13 cellular contexts compared by ENCODE assay signal in the genomic region with DNA sequence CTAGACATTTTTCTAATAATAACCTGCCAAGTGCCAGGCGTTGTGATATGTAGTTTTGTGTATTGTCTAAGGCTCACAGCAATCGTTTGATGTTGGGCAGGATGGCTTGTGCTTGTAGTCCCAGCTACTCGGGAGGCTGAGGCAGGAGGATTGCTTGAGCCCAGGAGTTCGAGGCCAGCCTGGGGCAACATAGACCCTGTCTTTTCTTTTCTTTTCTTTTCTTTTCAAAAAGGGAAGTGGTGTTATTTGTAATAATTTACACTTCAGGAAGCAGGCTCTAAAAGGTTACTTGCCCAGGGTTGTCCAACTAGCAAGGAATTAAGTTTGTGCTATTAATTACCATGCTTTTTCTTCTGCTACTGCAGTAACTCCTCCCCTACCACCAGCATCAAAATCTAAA. TPM values are rescaled to one million over a fixed set of nuclear protein-coding genes. Genes with fewer than 3 reads are reported as not detected.
A peak's percentile ranks its signal among the peaks of the same experiment; 100 is the strongest.
DNase-seq lines count a peak whose midpoint lies in the region; ATAC-seq, FAIRE-seq and TF ChIP-seq lines count a peak whose summit lies in the region.
"Had no signal": no experiment of that assay in that cellular context is flagged by ENCODE, and none has a peak within 500 bp of the region (broad histone marks: within the 10 kb centered on the region; RNA-seq: fewer than 3 reads in every experiment).

No MANE protein-coding gene starts in this region.

- in situ Hi-C loops in GM12878 (cut with MboI) = no loop called here

- no peaks in the 10 kb centered on the region for H4K20me1 ChIP-seq in GM12878 (ENCODE audit: control insufficient read depth, insufficient read depth)

- DNase-seq in activated T-cell treated with anti-CD3 and anti-CD28 coated beads, Interleukin-2, amount 50 U/mL, for 4 hours = no peak
- no peak for DNase-seq in activated T-cell treated with anti-CD3 and anti-CD28 coated beads, Interleukin-2, amount 50 U/mL, for 1 hour
- DNase-seq in NB4 (ENCODE audit: low read depth) (peak; percentile 22), GM12878 (ENCODE audit: low read depth, low spot score) (no peak), neuronal stem cell (ENCODE audit: low spot score) (no peak), SK-N-DZ (ENCODE audit: low spot score) (no peak), thyroid gland (no peak)
- DNase-seq: activated effector memory CD4-positive, alpha-beta T cell treated with anti-CD3 and anti-CD28 coated beads, Interleukin-2, amount 50 U/mL, for 16 hours; mesendoderm; NCI-H345; stimulated activated naive CD4-positive, alpha-beta T cell had no signal

- peaks cover 2 to 19% of the 10 kb centered on the region in 2 experiments for H3K36me3 ChIP-seq in GM12878 (ENCODE audit: control insufficient read depth in 2 of 2, insufficient read depth in 2 of 2, low read length in 1 of 2)
- peaks cover 42% of the 10 kb centered on the region for H3K36me3 ChIP-seq in skeletal muscle satellite cell (ENCODE audit: insufficient read depth, low read length)
- peaks cover 14 to 65% of the 10 kb centered on the region in 2 donors for H3K36me3 ChIP-seq in neuronal stem cell (replicated peaks in 1 of 2; ENCODE audit: control insufficient read depth in 2 of 2, insufficient read depth in 2 of 2, low read length in 2 of 2)
- H3K36me3 ChIP-seq in thyroid gland = peaks cover 0 to 5% of the 10 kb centered on the region in 2 donors

- CTCF ChIA-PET in GM12878 (lab: Yijun Ruan, JAX) = interaction anchor here (0.8 to 9.4 kb wide), 5 partner anchors 18 to 266 kb away, joined by 3 to 68 read pairs (median 6); no protein-coding TSS in a partner anchor

- peak overlapping the region; percentile 80 for H3K4me3 ChIP-seq in NB4 (ENCODE audit: low read depth, low read length)
- H3K4me3 ChIP-seq in GM12878 = peak overlapping the region; percentile 96
- H3K4me3 ChIP-seq in skeletal muscle satellite cell (ENCODE audit: low read length) = no peak overlapping the region
- H3K4me3 ChIP-seq in neuronal stem cell (ENCODE audit: low read length in 2 of 2) = peak overlapping the region in 1 of 2 donors; percentile 87
- H3K4me3 ChIP-seq in thyroid gland (replicated peaks in 1 of 3) = no peak overlapping the region

- TF ChIP-seq RAD21 in GM12878 (IDR thresholded peaks at IDR 0.05; ENCODE audit: insufficient read depth, low read depth, low read length) = no peak

- H2AFZ ChIP-seq in GM12878 (ENCODE audit: control insufficient read depth, low read depth, low read length) = no peak overlapping the region
- H2AFZ ChIP-seq in neuronal stem cell (ENCODE audit: low read length) = no peak overlapping the region

- H2BK12ac ChIP-seq in neuronal stem cell (ENCODE audit: low read length) = no peak overlapping the region

- H3K79me2 ChIP-seq in GM12878 (ENCODE audit: control insufficient read depth, insufficient read depth, low read length) = peaks cover 49% of the 10 kb centered on the region

- ATAC-seq in activated T-cell treated with anti-CD3 and anti-CD28 coated beads, Interleukin-2, amount 50 U/mL, for 4 hours = no peak
- ATAC-seq in GM12878 = no peak

- POLR2A ChIA-PET in GM12878 (lab: Charles Lee) = no interaction called here

- no peak overlapping the region for H3K23ac ChIP-seq in neuronal stem cell (ENCODE audit: low read depth, low read length, poor library complexity)

- peaks cover 55% of the 10 kb centered on the region for H3K4me1 Mint-ChIP-seq in activated T-cell treated with anti-CD3 and anti-CD28 coated beads, Interleukin-2, amount 50 U/mL, for 4 hours (ENCODE audit: low read depth)

- H3K4me2 ChIP-seq in GM12878 (ENCODE audit: control insufficient read depth, insufficient read depth) (peak overlapping the region; percentile 87), skeletal muscle satellite cell (ENCODE audit: low read length) (peak overlapping the region; percentile 85), neuronal stem cell (ENCODE audit: insufficient read depth, low read length, poor library complexity, severe bottlenecking) (no peak overlapping the region)

- H3K9me3 Mint-ChIP-seq in activated T-cell treated with anti-CD3 and anti-CD28 coated beads, Interleukin-2, amount 50 U/mL, for 4 hours = no peaks in the 10 kb centered on the region
- H3K9me3 Mint-ChIP-seq: IgD-negative memory B cell had no signal

- H3K9me3 ChIP-seq in GM12878 (replicated peaks; ENCODE audit: control insufficient read depth, insufficient read depth, low read length) = no peaks in the 10 kb centered on the region
- H3K9me3 ChIP-seq in skeletal muscle satellite cell (replicated peaks; ENCODE audit: low read length) = no peaks in the 10 kb centered on the region
- no peaks in the 10 kb centered on the region for H3K9me3 ChIP-seq in neuronal stem cell (replicated peaks in 1 of 2; ENCODE audit: control insufficient read depth in 2 of 2, insufficient read depth in 1 of 2, low read depth in 1 of 2, low read length in 2 of 2)
- no peaks in the 10 kb centered on the region for H3K9me3 ChIP-seq in thyroid gland

- no peak overlapping the region for H4K91ac ChIP-seq in neuronal stem cell (ENCODE audit: low read depth, low read length, poor library complexity)

- FAIRE-seq in GM12878 (lab: Jason Lieb, UNC) = no peak

- H3K9ac ChIP-seq in GM12878 (ENCODE audit: control insufficient read depth, insufficient read depth, low read length) = peak overlapping the region; percentile 21; the same call in 1 of the 2 replicates
- H3K9ac ChIP-seq in skeletal muscle satellite cell (ENCODE audit: low read depth, low read length) = no peak overlapping the region
- no peak overlapping the region for H3K9ac ChIP-seq in neuronal stem cell (ENCODE audit: low read depth, low read length, poor library complexity)

- no peak overlapping the region for H3K14ac ChIP-seq in neuronal stem cell (ENCODE audit: low read length)

- H3K4me3 Mint-ChIP-seq in activated T-cell treated with anti-CD3 and anti-CD28 coated beads, Interleukin-2, amount 50 U/mL, for 4 hours = peak overlapping the region; percentile 98

- H2BK5ac ChIP-seq in neuronal stem cell (ENCODE audit: low read length) = no peak overlapping the region

- TF ChIP-seq EP300 in GM12878 (IDR thresholded peaks at IDR 0.05; ENCODE audit: borderline replicate concordance in 1 of 2, control insufficient read depth in 1 of 2, low read depth in 2 of 2, low read length in 2 of 2) = no peak

- 83% methylated on average over 4 of the region's 4 CpGs for WGBS in GM12878 (ENCODE audit: insufficient coverage, insufficient replicate concordance, low lambda C conversion rate, missing lambda C conversion rate)
- WGBS in neuronal stem cell (ENCODE audit: extremely low coverage in 2 of 2, insufficient read length in 2 of 2, insufficient replicate concordance in 1 of 2), 2 donors = no CpG with 5 or more reads among the region's 4 CpGs
- WGBS in thyroid gland, 2 donors = 85 to 93% methylated on average over 4 of the region's 4 CpGs

- TF ChIP-seq POLR2A in NB4 (IDR thresholded peaks at IDR 0.05; ENCODE audit: extremely low read depth, insufficient read length) (no peak), GM12878 (IDR thresholded peaks at IDR 0.05; ENCODE audit: low read depth, low read length) (no peak), thyroid gland (IDR thresholded peaks at IDR 0.05) (no peak)

- intact Hi-C loops in GM12878 (cut with micrococcal nuclease; ENCODE audit: unreplicated experiment) (loop anchor here (5.0 kb wide), 2 partner anchors 188 to 358 kb away; partner anchors contain the start of genes HMGCS1 and TMEM267), thyroid gland (cut with DNase I) (loop anchor here (10.0 kb wide), 1 partner anchor 361 kb away; the partner anchor contains the start of gene TMEM267)

- peak overlapping the region; percentile 18 for H3K27ac ChIP-seq in GM12878 (ENCODE audit: control insufficient read depth, insufficient read depth)
- no peak overlapping the region for H3K27ac ChIP-seq in neuronal stem cell (replicated peaks; ENCODE audit: low read length)
- H3K27ac ChIP-seq in thyroid gland = no peak overlapping the region

- no peaks in the 10 kb centered on the region for H3K27me3 Mint-ChIP-seq in activated T-cell treated with anti-CD3 and anti-CD28 coated beads, Interleukin-2, amount 50 U/mL, for 4 hours (ENCODE audit: low read depth)
- H3K27me3 Mint-ChIP-seq: IgD-negative memory B cell had no signal

- TF ChIP-seq CTCF in NB4 (IDR thresholded peaks at IDR 0.05; ENCODE audit: low read depth, low read length) (no peak), GM12878 (IDR thresholded peaks at IDR 0.05 in 2 of 3, conservative IDR thresholded peaks at IDR 0.05 in 1 of 3; ENCODE audit: control insufficient read depth in 2 of 3, extremely low read depth in 1 of 3, insufficient read depth in 1 of 3, low read depth in 3 of 3, low read length in 3 of 3) (no peak), thyroid gland (IDR thresholded peaks at IDR 0.05) (no peak)

- H3K27me3 ChIP-seq in GM12878 (replicated peaks in 1 of 2; ENCODE audit: control insufficient read depth in 2 of 2, insufficient read depth in 2 of 2, low read length in 1 of 2) = no peaks in the 10 kb centered on the region
- no peaks in the 10 kb centered on the region for H3K27me3 ChIP-seq in skeletal muscle satellite cell (ENCODE audit: control insufficient read depth, insufficient read depth, low read length)
- no peaks in the 10 kb centered on the region for H3K27me3 ChIP-seq in neuronal stem cell (ENCODE audit: control insufficient read depth in 3 of 3, insufficient read depth in 3 of 3, low read depth in 1 of 3, low read length in 3 of 3)
- H3K27me3 ChIP-seq in thyroid gland = no peaks in the 10 kb centered on the region

- H2AK5ac ChIP-seq in neuronal stem cell (ENCODE audit: low read depth, low read length) = no peak overlapping the region

- peaks cover 41% of the 10 kb centered on the region for H3K36me3 Mint-ChIP-seq in activated T-cell treated with anti-CD3 and anti-CD28 coated beads, Interleukin-2, amount 50 U/mL, for 4 hours (ENCODE audit: insufficient read depth)

- no peak overlapping the region for H4K8ac ChIP-seq in neuronal stem cell (ENCODE audit: low read depth, low read length)

- RAD21 ChIA-PET in GM12878 (lab: Charles Lee; ENCODE audit: unreplicated experiment) = interaction anchor here (4.2 kb wide), 1 partner anchor 189 kb away, joined by 38 read pairs; the partner anchor contains the start of gene HMGCS1

- no TSS peak for BruUV-seq in GM12878 (replicated peaks; lab: Mats Ljungman, UMichigan)

- H3K79me1 ChIP-seq in neuronal stem cell (ENCODE audit: low read depth, low read length) = peaks cover 3% of the 10 kb centered on the region

- peaks cover 10% of the 10 kb centered on the region for H3K4me1 ChIP-seq in GM12878 (ENCODE audit: control insufficient read depth, insufficient read depth, low read length)
- H3K4me1 ChIP-seq in skeletal muscle satellite cell (ENCODE audit: control insufficient read depth, insufficient read depth, low read length) = peaks cover 22% of the 10 kb centered on the region
- H3K4me1 ChIP-seq in neuronal stem cell (ENCODE audit: control insufficient read depth in 2 of 2, insufficient read depth in 1 of 2, low read depth in 1 of 2, low read length in 2 of 2) = peaks cover 0 to 12% of the 10 kb centered on the region in 2 donors
- peaks cover 16 to 20% of the 10 kb centered on the region in 2 donors for H3K4me1 ChIP-seq in thyroid gland

- SMC1A ChIA-PET in GM12878 (lab: Charles Lee; ENCODE audit: uncharacterized antibody, unreplicated experiment) = interaction anchor here (0.7 to 1.6 kb wide), 3 partner anchors 44 to 189 kb away, joined by 4 to 10 read pairs (median 4); partner anchors contain the start of gene HMGCS1

- H3K18ac ChIP-seq in neuronal stem cell (ENCODE audit: low read length) = no peak overlapping the region

- H2BK15ac ChIP-seq in neuronal stem cell (ENCODE audit: low read length) = no peak overlapping the region

- H3K4ac ChIP-seq in neuronal stem cell (ENCODE audit: low read length) = no peak overlapping the region

- no peak overlapping the region for H2BK120ac ChIP-seq in neuronal stem cell (ENCODE audit: low read depth, low read length)

RNA-seq across cellular contexts. Expression of gene ZNF131, which starts 3.2 kb away (rescaled TPM):
- total RNA-seq in activated T-cell treated with anti-CD3 and anti-CD28 coated beads, Interleukin-2, amount 50 U/mL, for 4 hours = 10 to 100 TPM; 32.4 to 35.9 (median 33.6) TPM
- total RNA-seq in GM12878 (2013; cell fraction: nucleolus; rRNA removed) = 107 and 112 TPM in 2 replicates
- total RNA-seq in GM12878 (2014; rRNA removed) (28.0 and 32.5 TPM in 2 replicates), GM12878 (2014; rRNA removed; fragmentation: Illumina TruSeq; extraction: Trizol) (52.6 and 53.0 TPM in 2 replicates), GM12878 (2021) (28.5 and 31.6 TPM in 2 replicates), thyroid gland (10 to 100 TPM; 38.4 to 48.2 (median 44.2) TPM)
- polyA plus RNA-seq in GM12878 (2011; ENCODE audit: low read depth) = 13.9 TPM
- polyA plus RNA-seq in GM12878 (2011; rRNA removed) (47.9 and 67.2 TPM in 2 replicates), GM12878 (2014; fragmentation: Illumina TruSeq; extraction: Trizol) (49.1 and 76.0 TPM in 2 replicates), GM12878 (2014; fragmentation: Nextera tagmentation; extraction: Ambion mirVana) (10 to 100 TPM; 16.4 to 23.3 TPM), GM12878 (2014; rRNA removed) (23.2 and 27.9 TPM in 2 replicates), GM12878 (2016; fragmentation: Nextera tagmentation; extraction: Ambion mirVana) (10 to 100 TPM; 24.9 to 28.5 TPM)
- polyA plus RNA-seq in GM12878 (2011; cell fraction: cytosol; rRNA removed) = 20.0 and 21.2 TPM in 2 replicates
- polyA plus RNA-seq in GM12878 (2011; cell fraction: nucleus; rRNA removed) = 36.3 and 39.3 TPM in 2 replicates
- 17.6 and 20.0 TPM in 2 replicates for polyA plus RNA-seq in GM12878 (2012)
- 35.7 and 57.9 TPM in 2 replicates for polyA minus RNA-seq in GM12878 (2011; rRNA and poly(A)+ RNA removed)
- 17.0 and 20.3 TPM in 2 replicates for polyA minus RNA-seq in GM12878 (2011; cell fraction: cytosol; rRNA and poly(A)+ RNA removed)
- 29.6 and 53.0 TPM in 2 replicates for polyA minus RNA-seq in GM12878 (2011; cell fraction: nucleus; rRNA and poly(A)+ RNA removed)
- 28.0 and 28.1 TPM in 2 replicates for total RNA-seq in skeletal muscle satellite cell (2012; rRNA removed)
- 45.8 TPM for polyA plus RNA-seq in neuronal stem cell (2013, experiment 1 of 2)
- 47.8 TPM for polyA plus RNA-seq in neuronal stem cell (2013, experiment 2 of 2)
- 41.4 and 41.5 TPM in 2 replicates for polyA plus RNA-seq in SK-N-DZ (2014; cell fraction: cytosol; rRNA removed)
- polyA plus RNA-seq in SK-N-DZ (2014; cell fraction: nucleus; rRNA removed) = 57.2 and 57.9 TPM in 2 replicates

Comparison
In these comparisons a context has a peak if more than half of its experiments do, and no peak if none do; other contexts are left out.
1. H3K4me3 ChIP-seq: peak in NB4 (single experiment) and GM12878 (single experiment); none in skeletal muscle satellite cell (single experiment) and thyroid gland (0 of 3).